1 cellular context compared by ENCODE assay signal in genomic region chr14:100293497-100294212, GRCh38.
TF ChIP-seq lines count a peak whose summit lies in the region.

No MANE protein-coding gene starts in this region.

TF ChIP-seq in HepG2, 621 proteins besides CTCF, POLR2A, EP300 and RAD21:
- TF ChIP-seq THAP8 (CRISPR knock-in tag; IDR thresholded peaks at IDR 0.05; ENCODE audit: borderline replicate concordance), result no peak
- no peak for TF ChIP-seq ZSCAN31 (CRISPR knock-in tag; IDR thresholded peaks at IDR 0.05; ENCODE audit: low read depth)
- no peak for TF ChIP-seq ZNF83 (CRISPR knock-in tag; IDR thresholded peaks at IDR 0.05; ENCODE audit: borderline replicate concordance)
- no peak for TF ChIP-seq ZNF383 (CRISPR knock-in tag; IDR thresholded peaks at IDR 0.05; ENCODE audit: borderline replicate concordance)
- TF ChIP-seq ZSCAN21 (CRISPR knock-in tag; IDR thresholded peaks at IDR 0.05; ENCODE audit: borderline replicate concordance), result no peak
- TF ChIP-seq ZNF883 (CRISPR knock-in tag; IDR thresholded peaks at IDR 0.05; ENCODE audit: not compliant biosample characterization), result no peak
- TF ChIP-seq ZFX (CRISPR knock-in tag; IDR thresholded peaks at IDR 0.05; ENCODE audit: low read depth), result 0 out of 2 replicates have a peak, but pooled peaks have one; percentile 23
- 0 out of 2 replicates have a peak, but pooled peaks have one; percentile 26 for TF ChIP-seq POLR2G (IDR thresholded peaks at IDR 0.05; ENCODE audit: low read depth, low read length)
- no peak for TF ChIP-seq ZNF614 (CRISPR knock-in tag; IDR thresholded peaks at IDR 0.05; ENCODE audit: borderline replicate concordance)
